Comparison of ENCODE assay signal across 1 cellular context in the genomic region with DNA sequence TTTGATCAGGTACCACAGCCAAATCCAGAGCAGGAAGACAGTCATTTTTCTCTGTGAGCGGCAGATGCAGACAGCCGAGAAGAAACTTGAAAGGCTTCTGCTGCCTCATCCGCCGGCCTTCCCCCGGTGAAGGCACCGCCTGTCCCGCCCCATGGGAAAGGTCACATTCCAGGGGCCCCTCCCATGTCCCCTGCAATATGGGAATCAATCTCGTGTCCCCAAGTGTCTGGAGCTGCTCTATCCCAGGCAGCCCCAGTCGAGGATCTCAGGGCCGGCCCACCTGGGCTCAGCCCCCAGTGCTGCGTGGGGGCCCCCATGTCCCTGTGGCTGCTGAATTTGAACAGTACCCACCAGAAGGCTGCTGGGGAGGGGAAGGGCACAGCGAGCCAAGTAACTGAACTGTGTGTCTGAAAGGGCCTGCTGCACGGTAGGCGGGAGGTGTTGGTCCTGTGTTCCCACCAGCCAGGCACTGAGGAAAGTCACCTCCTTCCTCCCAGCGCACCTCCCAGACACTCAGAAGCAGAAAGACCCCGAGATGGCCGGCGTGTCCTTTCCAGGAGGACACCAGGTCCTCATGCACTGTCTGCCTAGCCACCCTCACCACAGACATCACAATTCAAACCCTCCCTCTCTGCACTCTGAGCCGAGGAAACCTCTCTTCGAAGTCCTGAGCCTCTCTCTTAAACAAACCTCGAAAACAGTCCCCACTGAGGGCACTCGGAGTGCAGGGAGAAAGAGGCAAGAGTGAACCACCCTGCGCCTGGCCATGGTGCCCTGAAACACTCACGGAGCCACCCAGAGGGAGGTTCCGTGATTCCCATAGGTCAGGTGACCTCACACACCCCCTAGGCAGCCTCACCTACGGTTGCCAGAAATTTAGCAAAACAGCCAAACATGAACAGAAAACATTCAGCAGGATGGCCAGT.
TF ChIP-seq lines count a peak whose summit lies in the region.

No MANE protein-coding gene starts in this region.

TF ChIP-seq in H1, 55 proteins besides CTCF, POLR2A, EP300 and RAD21:
- no peak for TF ChIP-seq SIRT6 (IDR thresholded peaks at IDR 0.05; ENCODE audit: low read length)
- TF ChIP-seq PHF8 (conservative IDR thresholded peaks at IDR 0.05; ENCODE audit: low read depth, low read length), result no peak
- no peak for TF ChIP-seq RXRA (IDR thresholded peaks at IDR 0.05; ENCODE audit: insufficient read depth, low read depth, low read length)
- TF ChIP-seq, protein P1, sequence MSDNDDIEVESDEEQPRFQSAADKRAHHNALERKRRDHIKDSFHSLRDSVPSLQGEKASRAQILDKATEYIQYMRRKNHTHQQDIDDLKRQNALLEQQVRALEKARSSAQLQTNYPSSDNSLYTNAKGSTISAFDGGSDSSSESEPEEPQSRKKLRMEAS (IDR thresholded peaks at IDR 0.05), result no peak
- no peak for TF ChIP-seq BACH1 (IDR thresholded peaks at IDR 0.05; ENCODE audit: low read length)
- no peak for TF ChIP-seq JUN (IDR thresholded peaks at IDR 0.05; ENCODE audit: low read depth, low read length)
- TF ChIP-seq GTF2F1 (IDR thresholded peaks at IDR 0.05; ENCODE audit: borderline replicate concordance, low read depth, low read length), result no peak
